Comparison of ENCODE assay signal across 4 cellular contexts in genomic region chr1:30627994-30628393, GRCh38.
"Had no signal": no experiment of that assay in that cellular context is flagged by ENCODE, and none has a peak within 500 bp of the region (broad histone marks: within the 10 kb centered on the region; RNA-seq: fewer than 3 reads in every experiment).

No MANE protein-coding gene starts in this region.

- ATAC-seq: GM23338 had no signal

- H3K4me2 ChIP-seq: GM23338 had no signal

- H2AFZ ChIP-seq: GM23338 had no signal

- DNase-seq: H9, HCEC 1CT, IMR-90 had no signal

- H3K4me3 ChIP-seq: GM23338 had no signal
